Comparison of ENCODE assay signal across 1 cellular context in genomic region chr1:160064746-160065145, GRCh38.
TF ChIP-seq lines count a peak whose summit lies in the region.

No MANE protein-coding gene starts in this region.

TF ChIP-seq in HepG2, 621 proteins besides CTCF, POLR2A, EP300 and RAD21:
- peak; percentile 61; the same call in 1 of the 2 replicates for TF ChIP-seq RXRB (CRISPR knock-in tag; IDR thresholded peaks at IDR 0.05; ENCODE audit: borderline replicate concordance)
- TF ChIP-seq SOX13 (IDR thresholded peaks at IDR 0.05), result no peak
- TF ChIP-seq SOX13 (CRISPR knock-in tag; conservative IDR thresholded peaks at IDR 0.05 in 1 of 2, IDR thresholded peaks at IDR 0.05 in 1 of 2), result peak in 1 of 2 experiments; percentile 39; a peak in 1 of 4 replicates
- no peak for TF ChIP-seq ZNF550 (CRISPR knock-in tag; IDR thresholded peaks at IDR 0.05; ENCODE audit: borderline replicate concordance)
- peak; percentile 50 for TF ChIP-seq HNF4A (CRISPR knock-in tag; IDR thresholded peaks at IDR 0.05)
- TF ChIP-seq PPARG (CRISPR knock-in tag; conservative IDR thresholded peaks at IDR 0.05), result peak; percentile 77
- no peak for TF ChIP-seq KDM5A (IDR thresholded peaks at IDR 0.05; ENCODE audit: borderline replicate concordance, low read length)
- TF ChIP-seq SAFB2 (CRISPR knock-in tag; IDR thresholded peaks at IDR 0.05; ENCODE audit: borderline replicate concordance, low read depth), result no peak
- TF ChIP-seq SOX6 (IDR thresholded peaks at IDR 0.05), result no peak
- peak; percentile 29 for TF ChIP-seq SOX6 (CRISPR knock-in tag; IDR thresholded peaks at IDR 0.05)
- TF ChIP-seq NR2F6 (IDR thresholded peaks at IDR 0.05), result no peak
- 0 out of 2 replicates have a peak, but pooled peaks have one; percentile 16 for TF ChIP-seq NR2F6 (CRISPR knock-in tag; IDR thresholded peaks at IDR 0.05)
- no peak for TF ChIP-seq HMGA1 (CRISPR knock-in tag; conservative IDR thresholded peaks at IDR 0.05)
- TF ChIP-seq ZNF549 (CRISPR knock-in tag; IDR thresholded peaks at IDR 0.05), result no peak
- TF ChIP-seq ZNF12 (CRISPR knock-in tag; IDR thresholded peaks at IDR 0.05), result no peak
- TF ChIP-seq, protein P1, sequence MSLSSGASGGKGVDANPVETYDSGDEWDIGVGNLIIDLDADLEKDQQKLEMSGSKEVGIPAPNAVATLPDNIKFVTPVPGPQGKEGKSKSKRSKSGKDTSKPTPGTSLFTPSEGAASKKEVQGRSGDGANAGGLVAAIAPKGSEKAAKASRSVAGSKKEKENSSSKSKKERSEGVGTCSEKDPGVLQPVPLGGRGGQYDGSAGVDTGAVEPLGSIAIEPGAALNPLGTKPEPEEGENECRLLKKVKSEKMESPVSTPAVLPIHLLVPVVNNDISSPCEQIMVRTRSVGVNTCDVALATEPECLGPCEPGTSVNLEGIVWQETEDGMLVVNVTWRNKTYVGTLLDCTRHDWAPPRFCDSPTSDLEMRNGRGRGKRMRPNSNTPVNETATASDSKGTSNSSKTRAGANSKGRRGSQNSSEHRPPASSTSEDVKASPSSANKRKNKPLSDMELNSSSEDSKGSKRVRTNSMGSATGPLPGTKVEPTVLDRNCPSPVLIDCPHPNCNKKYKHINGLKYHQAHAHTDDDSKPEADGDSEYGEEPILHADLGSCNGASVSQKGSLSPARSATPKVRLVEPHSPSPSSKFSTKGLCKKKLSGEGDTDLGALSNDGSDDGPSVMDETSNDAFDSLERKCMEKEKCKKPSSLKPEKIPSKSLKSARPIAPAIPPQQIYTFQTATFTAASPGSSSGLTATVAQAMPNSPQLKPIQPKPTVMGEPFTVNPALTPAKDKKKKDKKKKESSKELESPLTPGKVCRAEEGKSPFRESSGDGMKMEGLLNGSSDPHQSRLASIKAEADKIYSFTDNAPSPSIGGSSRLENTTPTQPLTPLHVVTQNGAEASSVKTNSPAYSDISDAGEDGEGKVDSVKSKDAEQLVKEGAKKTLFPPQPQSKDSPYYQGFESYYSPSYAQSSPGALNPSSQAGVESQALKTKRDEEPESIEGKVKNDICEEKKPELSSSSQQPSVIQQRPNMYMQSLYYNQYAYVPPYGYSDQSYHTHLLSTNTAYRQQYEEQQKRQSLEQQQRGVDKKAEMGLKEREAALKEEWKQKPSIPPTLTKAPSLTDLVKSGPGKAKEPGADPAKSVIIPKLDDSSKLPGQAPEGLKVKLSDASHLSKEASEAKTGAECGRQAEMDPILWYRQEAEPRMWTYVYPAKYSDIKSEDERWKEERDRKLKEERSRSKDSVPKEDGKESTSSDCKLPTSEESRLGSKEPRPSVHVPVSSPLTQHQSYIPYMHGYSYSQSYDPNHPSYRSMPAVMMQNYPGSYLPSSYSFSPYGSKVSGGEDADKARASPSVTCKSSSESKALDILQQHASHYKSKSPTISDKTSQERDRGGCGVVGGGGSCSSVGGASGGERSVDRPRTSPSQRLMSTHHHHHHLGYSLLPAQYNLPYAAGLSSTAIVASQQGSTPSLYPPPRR (CRISPR knock-in tag; IDR thresholded peaks at IDR 0.05; ENCODE audit: borderline replicate concordance), result no peak
- TF ChIP-seq RXRA (CRISPR knock-in tag; IDR thresholded peaks at IDR 0.05), result peak; percentile 59; the same call in 1 of the 2 replicates
- peak; percentile 31 for TF ChIP-seq TEAD3 (CRISPR knock-in tag; optimal IDR thresholded peaks at IDR 0.05; ENCODE audit: borderline replicate concordance)
- no peak for TF ChIP-seq PRPF4 (IDR thresholded peaks at IDR 0.05; ENCODE audit: low read depth, low read length, poor library complexity, severe bottlenecking)
- TF ChIP-seq, protein P2, sequence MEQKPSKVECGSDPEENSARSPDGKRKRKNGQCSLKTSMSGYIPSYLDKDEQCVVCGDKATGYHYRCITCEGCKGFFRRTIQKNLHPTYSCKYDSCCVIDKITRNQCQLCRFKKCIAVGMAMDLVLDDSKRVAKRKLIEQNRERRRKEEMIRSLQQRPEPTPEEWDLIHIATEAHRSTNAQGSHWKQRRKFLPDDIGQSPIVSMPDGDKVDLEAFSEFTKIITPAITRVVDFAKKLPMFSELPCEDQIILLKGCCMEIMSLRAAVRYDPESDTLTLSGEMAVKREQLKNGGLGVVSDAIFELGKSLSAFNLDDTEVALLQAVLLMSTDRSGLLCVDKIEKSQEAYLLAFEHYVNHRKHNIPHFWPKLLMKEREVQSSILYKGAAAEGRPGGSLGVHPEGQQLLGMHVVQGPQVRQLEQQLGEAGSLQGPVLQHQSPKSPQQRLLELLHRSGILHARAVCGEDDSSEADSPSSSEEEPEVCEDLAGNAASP (CRISPR knock-in tag; IDR thresholded peaks at IDR 0.05; ENCODE audit: borderline replicate concordance), result peak; percentile 48; the same call in 1 of the 2 replicates
- TF ChIP-seq, protein P3, sequence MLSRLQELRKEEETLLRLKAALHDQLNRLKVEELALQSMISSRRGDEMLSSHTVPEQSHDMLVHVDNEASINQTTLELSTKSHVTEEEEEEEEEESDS (CRISPR knock-in tag; IDR thresholded peaks at IDR 0.05; ENCODE audit: borderline replicate concordance), result no peak
- TF ChIP-seq, protein P4, sequence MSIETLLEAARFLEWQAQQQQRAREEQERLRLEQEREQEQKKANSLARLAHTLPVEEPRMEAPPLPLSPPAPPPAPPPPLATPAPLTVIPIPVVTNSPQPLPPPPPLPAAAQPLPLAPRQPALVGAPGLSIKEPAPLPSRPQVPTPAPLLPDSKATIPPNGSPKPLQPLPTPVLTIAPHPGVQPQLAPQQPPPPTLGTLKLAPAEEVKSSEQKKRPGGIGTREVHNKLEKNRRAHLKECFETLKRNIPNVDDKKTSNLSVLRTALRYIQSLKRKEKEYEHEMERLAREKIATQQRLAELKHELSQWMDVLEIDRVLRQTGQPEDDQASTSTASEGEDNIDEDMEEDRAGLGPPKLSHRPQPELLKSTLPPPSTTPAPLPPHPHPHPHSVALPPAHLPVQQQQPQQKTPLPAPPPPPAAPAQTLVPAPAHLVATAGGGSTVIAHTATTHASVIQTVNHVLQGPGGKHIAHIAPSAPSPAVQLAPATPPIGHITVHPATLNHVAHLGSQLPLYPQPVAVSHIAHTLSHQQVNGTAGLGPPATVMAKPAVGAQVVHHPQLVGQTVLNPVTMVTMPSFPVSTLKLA (IDR thresholded peaks at IDR 0.05), result no peak
